1 cellular context compared by ENCODE assay signal in genomic region chr18:41624461-41624860, GRCh38.
TF ChIP-seq lines count a peak whose summit lies in the region.

No MANE protein-coding gene starts in this region.

TF ChIP-seq in WTC11, 78 proteins besides CTCF, POLR2A, EP300 and RAD21 (continued from another document):
- TF ChIP-seq, protein P1, sequence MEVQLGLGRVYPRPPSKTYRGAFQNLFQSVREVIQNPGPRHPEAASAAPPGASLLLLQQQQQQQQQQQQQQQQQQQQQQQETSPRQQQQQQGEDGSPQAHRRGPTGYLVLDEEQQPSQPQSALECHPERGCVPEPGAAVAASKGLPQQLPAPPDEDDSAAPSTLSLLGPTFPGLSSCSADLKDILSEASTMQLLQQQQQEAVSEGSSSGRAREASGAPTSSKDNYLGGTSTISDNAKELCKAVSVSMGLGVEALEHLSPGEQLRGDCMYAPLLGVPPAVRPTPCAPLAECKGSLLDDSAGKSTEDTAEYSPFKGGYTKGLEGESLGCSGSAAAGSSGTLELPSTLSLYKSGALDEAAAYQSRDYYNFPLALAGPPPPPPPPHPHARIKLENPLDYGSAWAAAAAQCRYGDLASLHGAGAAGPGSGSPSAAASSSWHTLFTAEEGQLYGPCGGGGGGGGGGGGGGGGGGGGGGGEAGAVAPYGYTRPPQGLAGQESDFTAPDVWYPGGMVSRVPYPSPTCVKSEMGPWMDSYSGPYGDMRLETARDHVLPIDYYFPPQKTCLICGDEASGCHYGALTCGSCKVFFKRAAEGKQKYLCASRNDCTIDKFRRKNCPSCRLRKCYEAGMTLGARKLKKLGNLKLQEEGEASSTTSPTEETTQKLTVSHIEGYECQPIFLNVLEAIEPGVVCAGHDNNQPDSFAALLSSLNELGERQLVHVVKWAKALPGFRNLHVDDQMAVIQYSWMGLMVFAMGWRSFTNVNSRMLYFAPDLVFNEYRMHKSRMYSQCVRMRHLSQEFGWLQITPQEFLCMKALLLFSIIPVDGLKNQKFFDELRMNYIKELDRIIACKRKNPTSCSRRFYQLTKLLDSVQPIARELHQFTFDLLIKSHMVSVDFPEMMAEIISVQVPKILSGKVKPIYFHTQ (CRISPR knock-in tag; IDR thresholded peaks at IDR 0.05), result no peak
- TF ChIP-seq, protein P2, sequence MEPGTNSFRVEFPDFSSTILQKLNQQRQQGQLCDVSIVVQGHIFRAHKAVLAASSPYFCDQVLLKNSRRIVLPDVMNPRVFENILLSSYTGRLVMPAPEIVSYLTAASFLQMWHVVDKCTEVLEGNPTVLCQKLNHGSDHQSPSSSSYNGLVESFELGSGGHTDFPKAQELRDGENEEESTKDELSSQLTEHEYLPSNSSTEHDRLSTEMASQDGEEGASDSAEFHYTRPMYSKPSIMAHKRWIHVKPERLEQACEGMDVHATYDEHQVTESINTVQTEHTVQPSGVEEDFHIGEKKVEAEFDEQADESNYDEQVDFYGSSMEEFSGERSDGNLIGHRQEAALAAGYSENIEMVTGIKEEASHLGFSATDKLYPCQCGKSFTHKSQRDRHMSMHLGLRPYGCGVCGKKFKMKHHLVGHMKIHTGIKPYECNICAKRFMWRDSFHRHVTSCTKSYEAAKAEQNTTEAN (CRISPR knock-in tag; IDR thresholded peaks at IDR 0.05), result no peak
- TF ChIP-seq ATF6 (CRISPR knock-in tag; IDR thresholded peaks at IDR 0.05) (no peak), MXD4 (CRISPR knock-in tag; IDR thresholded peaks at IDR 0.05; ENCODE audit: borderline replicate concordance) (no peak)
- TF ChIP-seq, protein P3, sequence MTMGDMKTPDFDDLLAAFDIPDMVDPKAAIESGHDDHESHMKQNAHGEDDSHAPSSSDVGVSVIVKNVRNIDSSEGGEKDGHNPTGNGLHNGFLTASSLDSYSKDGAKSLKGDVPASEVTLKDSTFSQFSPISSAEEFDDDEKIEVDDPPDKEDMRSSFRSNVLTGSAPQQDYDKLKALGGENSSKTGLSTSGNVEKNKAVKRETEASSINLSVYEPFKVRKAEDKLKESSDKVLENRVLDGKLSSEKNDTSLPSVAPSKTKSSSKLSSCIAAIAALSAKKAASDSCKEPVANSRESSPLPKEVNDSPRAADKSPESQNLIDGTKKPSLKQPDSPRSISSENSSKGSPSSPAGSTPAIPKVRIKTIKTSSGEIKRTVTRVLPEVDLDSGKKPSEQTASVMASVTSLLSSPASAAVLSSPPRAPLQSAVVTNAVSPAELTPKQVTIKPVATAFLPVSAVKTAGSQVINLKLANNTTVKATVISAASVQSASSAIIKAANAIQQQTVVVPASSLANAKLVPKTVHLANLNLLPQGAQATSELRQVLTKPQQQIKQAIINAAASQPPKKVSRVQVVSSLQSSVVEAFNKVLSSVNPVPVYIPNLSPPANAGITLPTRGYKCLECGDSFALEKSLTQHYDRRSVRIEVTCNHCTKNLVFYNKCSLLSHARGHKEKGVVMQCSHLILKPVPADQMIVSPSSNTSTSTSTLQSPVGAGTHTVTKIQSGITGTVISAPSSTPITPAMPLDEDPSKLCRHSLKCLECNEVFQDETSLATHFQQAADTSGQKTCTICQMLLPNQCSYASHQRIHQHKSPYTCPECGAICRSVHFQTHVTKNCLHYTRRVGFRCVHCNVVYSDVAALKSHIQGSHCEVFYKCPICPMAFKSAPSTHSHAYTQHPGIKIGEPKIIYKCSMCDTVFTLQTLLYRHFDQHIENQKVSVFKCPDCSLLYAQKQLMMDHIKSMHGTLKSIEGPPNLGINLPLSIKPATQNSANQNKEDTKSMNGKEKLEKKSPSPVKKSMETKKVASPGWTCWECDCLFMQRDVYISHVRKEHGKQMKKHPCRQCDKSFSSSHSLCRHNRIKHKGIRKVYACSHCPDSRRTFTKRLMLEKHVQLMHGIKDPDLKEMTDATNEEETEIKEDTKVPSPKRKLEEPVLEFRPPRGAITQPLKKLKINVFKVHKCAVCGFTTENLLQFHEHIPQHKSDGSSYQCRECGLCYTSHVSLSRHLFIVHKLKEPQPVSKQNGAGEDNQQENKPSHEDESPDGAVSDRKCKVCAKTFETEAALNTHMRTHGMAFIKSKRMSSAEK (CRISPR knock-in tag; IDR thresholded peaks at IDR 0.05; ENCODE audit: borderline replicate concordance), result no peak
